In genomic region chr5:68446487-68446894, GRCh38 we compare ENCODE assay signal across 16 cellular contexts.
A peak's percentile ranks its signal among the peaks of the same experiment; 100 is the strongest.
DNase-seq lines count a peak whose midpoint lies in the region; ATAC-seq and TF ChIP-seq lines count a peak whose summit lies in the region.
"Had no signal": no experiment of that assay in that cellular context is flagged by ENCODE, and none has a peak within 500 bp of the region (broad histone marks: within the 10 kb centered on the region; RNA-seq: fewer than 3 reads in every experiment).

No MANE protein-coding gene starts in this region.

- no peak for TF ChIP-seq POLR2A in GM18505 (IDR thresholded peaks at IDR 0.05; ENCODE audit: borderline replicate concordance, extremely low read depth, insufficient read depth, insufficient read length)

- DNase-seq in activated CD4-positive, alpha-beta memory T cell treated with anti-CD3 and anti-CD28 coated beads, Interleukin-2, amount 10 ng/mL, durations not matched to agents 7 days and 5 days = no peak
- DNase-seq in WTC11 (ENCODE audit: low spot score) (no peak), Ammon's horn (ENCODE audit: low spot score) (no peak), NCI-H446 (lab: John Stamatoyannopoulos, UW) (no peak)
- DNase-seq: activated CD4-positive, alpha-beta T cell treated with anti-CD3 and anti-CD28 coated beads for 1 hour; activated T-cell treated with anti-CD3 and anti-CD28 coated beads, Interleukin-2, amount 50 U/mL, for 72 hours; DMS53; effector memory CD4-positive, alpha-beta T cell; foreskin fibroblast; NCI-H2107; stimulated activated naive CD8-positive, alpha-beta T cell treated with anti-CD3 and anti-CD28 coated beads, Interleukin-15, Interleukin-2, amounts not matched to agents 100 U/mL and 50 U/mL, for 24 hours; SW 1271 had no signal

- peaks cover 3% of the 10 kb centered on the region for H3K27me3 Mint-ChIP-seq in activated CD4-positive, alpha-beta memory T cell treated with anti-CD3 and anti-CD28 coated beads, Interleukin-2, amount 10 ng/mL, durations not matched to agents 7 days and 5 days
- no peaks in the 10 kb centered on the region for H3K27me3 Mint-ChIP-seq in WTC11 (ENCODE audit: low read depth)

- H3K9me3 Mint-ChIP-seq in activated CD4-positive, alpha-beta memory T cell treated with anti-CD3 and anti-CD28 coated beads, Interleukin-2, amount 10 ng/mL, durations not matched to agents 7 days and 5 days = peaks cover 2% of the 10 kb centered on the region
- H3K9me3 Mint-ChIP-seq in WTC11 = peaks cover 3% of the 10 kb centered on the region; the same call in 1 of the 2 replicates

- no peak overlapping the region for H3K27ac Mint-ChIP-seq in activated CD4-positive, alpha-beta memory T cell treated with anti-CD3 and anti-CD28 coated beads, Interleukin-2, amount 10 ng/mL, durations not matched to agents 7 days and 5 days
- H3K27ac Mint-ChIP-seq in WTC11 = no peak overlapping the region
- H3K27ac Mint-ChIP-seq: activated T-cell treated with anti-CD3 and anti-CD28 coated beads, Interleukin-2, amount 50 U/mL, for 72 hours had no signal

- H3K4me3 Mint-ChIP-seq in activated CD4-positive, alpha-beta memory T cell treated with anti-CD3 and anti-CD28 coated beads, Interleukin-2, amount 10 ng/mL, durations not matched to agents 7 days and 5 days = no peak overlapping the region
- H3K4me3 Mint-ChIP-seq in WTC11 = no peak overlapping the region
- H3K4me3 Mint-ChIP-seq: activated T-cell treated with anti-CD3 and anti-CD28 coated beads, Interleukin-2, amount 50 U/mL, for 72 hours had no signal

- POLR2A ChIA-PET in activated CD4-positive, alpha-beta memory T cell treated with anti-CD3 and anti-CD28 coated beads, Interleukin-2, amount 10 ng/mL, durations not matched to agents 7 days and 5 days (lab: Charles Lee) = interaction anchor here (1.3 kb wide), 1 partner anchor 11 kb away, joined by 3 read pairs; no protein-coding TSS in a partner anchor
- POLR2A ChIA-PET in WTC11 (lab: Charles Lee) = no interaction called here

- TF ChIP-seq CTCF in WTC11 (IDR thresholded peaks at IDR 0.05) = no peak

- H3K4me1 Mint-ChIP-seq in activated CD4-positive, alpha-beta memory T cell treated with anti-CD3 and anti-CD28 coated beads, Interleukin-2, amount 10 ng/mL, durations not matched to agents 7 days and 5 days = peaks cover 4% of the 10 kb centered on the region
- H3K4me1 Mint-ChIP-seq in WTC11 = peaks cover 10% of the 10 kb centered on the region

- ATAC-seq in GM18505 (IDR thresholded peaks at IDR 0.05; ENCODE audit: unreplicated experiment) (peak; percentile 90), GM19452 (IDR thresholded peaks at IDR 0.05; ENCODE audit: unreplicated experiment) (peak; percentile 82), HG02870 (IDR thresholded peaks at IDR 0.05; ENCODE audit: unreplicated experiment) (peak; percentile 93), HG03520 (IDR thresholded peaks at IDR 0.05; ENCODE audit: unreplicated experiment) (peak; percentile 87), WTC11 (no peak)
- ATAC-seq: activated T-cell treated with anti-CD3 and anti-CD28 coated beads, Interleukin-2, amount 50 U/mL, for 72 hours; stimulated activated naive CD8-positive, alpha-beta T cell treated with anti-CD3 and anti-CD28 coated beads, Interleukin-15, Interleukin-2, amounts not matched to agents 100 U/mL and 50 U/mL, for 24 hours had no signal

- CTCF ChIA-PET in activated CD4-positive, alpha-beta memory T cell treated with anti-CD3 and anti-CD28 coated beads, Interleukin-2, amount 10 ng/mL, durations not matched to agents 7 days and 5 days (lab: Charles Lee) = no interaction called here
- CTCF ChIA-PET in WTC11 (lab: Charles Lee) = no interaction called here

- H3K36me3 Mint-ChIP-seq in activated CD4-positive, alpha-beta memory T cell treated with anti-CD3 and anti-CD28 coated beads, Interleukin-2, amount 10 ng/mL, durations not matched to agents 7 days and 5 days (ENCODE audit: low read depth) = no peaks in the 10 kb centered on the region
- no peaks in the 10 kb centered on the region for H3K36me3 Mint-ChIP-seq in WTC11

TF ChIP-seq in WTC11, 78 proteins besides CTCF, POLR2A, EP300 and RAD21 (continues in another document):
- TF ChIP-seq CDX4 (CRISPR knock-in tag; IDR thresholded peaks at IDR 0.05; ENCODE audit: borderline replicate concordance) = no peak
- no peak for TF ChIP-seq ATF2 (CRISPR knock-in tag; IDR thresholded peaks at IDR 0.05; ENCODE audit: borderline replicate concordance, low read depth)
- TF ChIP-seq ESRRA (CRISPR knock-in tag; IDR thresholded peaks at IDR 0.05; ENCODE audit: borderline replicate concordance) = no peak
- no peak for TF ChIP-seq FOXK1 (CRISPR knock-in tag; IDR thresholded peaks at IDR 0.05)
- TF ChIP-seq RORB (CRISPR knock-in tag; IDR thresholded peaks at IDR 0.05) = no peak
- TF ChIP-seq STAT6 (CRISPR knock-in tag; conservative IDR thresholded peaks at IDR 0.05; ENCODE audit: low read depth) = no peak
- TF ChIP-seq HMGXB4 (CRISPR knock-in tag; IDR thresholded peaks at IDR 0.05) = no peak
- TF ChIP-seq KAT7 (CRISPR knock-in tag; IDR thresholded peaks at IDR 0.05; ENCODE audit: borderline replicate concordance) = no peak
- no peak for TF ChIP-seq GABPB1 (CRISPR knock-in tag; IDR thresholded peaks at IDR 0.05)
- TF ChIP-seq E2F1 (CRISPR knock-in tag; IDR thresholded peaks at IDR 0.05) = no peak
- no peak for TF ChIP-seq MLX (CRISPR knock-in tag; IDR thresholded peaks at IDR 0.05)
